19 cellular contexts compared by ENCODE assay signal in the genomic region with DNA sequence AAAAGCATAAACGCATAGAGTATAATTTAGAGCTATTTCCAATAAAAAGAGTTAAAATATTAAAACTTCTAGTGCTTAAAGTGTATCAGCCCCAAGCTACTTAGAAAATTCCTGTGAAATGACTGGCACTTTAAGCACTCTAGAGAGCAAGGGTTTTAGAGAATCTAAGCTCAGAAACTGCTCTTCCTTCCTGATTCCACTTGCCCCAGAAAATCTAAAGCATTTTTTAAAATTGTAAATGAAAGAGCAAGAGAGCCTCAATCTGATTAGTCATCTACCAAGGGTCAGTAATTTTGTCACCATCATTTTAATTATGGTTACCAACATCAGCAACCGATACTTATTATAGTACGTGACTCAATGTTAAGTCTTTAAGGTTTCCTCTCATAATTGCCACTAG. TPM values are rescaled to one million over a fixed set of nuclear protein-coding genes. Genes with fewer than 3 reads are reported as not detected.
"Had no signal": no experiment of that assay in that cellular context is flagged by ENCODE, and none has a peak within 500 bp of the region (broad histone marks: within the 10 kb centered on the region; RNA-seq: fewer than 3 reads in every experiment).

No MANE protein-coding gene starts in this region.

- H3K9me3 ChIP-seq: adrenal gland, suprapubic skin had no signal

- DNase-seq: activated CD4-positive, alpha-beta T cell treated with anti-CD3 and anti-CD28 coated beads for 4 hours; activated CD8-positive, alpha-beta T cell treated with anti-CD3 and anti-CD28 coated beads for 36 hours; activated effector memory CD4-positive, alpha-beta T cell treated with Interleukin-2 at 50 U/mL for 16 hours; activated naive CD4-positive, alpha-beta T cell treated with anti-CD3 and anti-CD28 coated beads, Interleukin-2, amount 50 U/mL, for 16 hours; activated T-cell treated with anti-CD3 and anti-CD28 coated beads, Interleukin-2, amount 50 U/mL, for 4 hours; adrenal gland; hypothalamus; kidney; right cardiac atrium; T-helper 2 cell had no signal

- H3K4me1 ChIP-seq: adrenal gland, suprapubic skin had no signal

- H3K27me3 ChIP-seq: adrenal gland, suprapubic skin had no signal

- H3K27ac ChIP-seq: adrenal gland, suprapubic skin had no signal

- ATAC-seq: activated CD8-positive, alpha-beta T cell treated with anti-CD3 and anti-CD28 coated beads for 36 hours; activated T-cell treated with anti-CD3 and anti-CD28 coated beads, Interleukin-2, amount 50 U/mL, for 4 hours; esophagus mucosa; natural killer cell treated with Interleukin-12 subunit alpha and Interleukin-12 subunit beta and Interleukin-15 and Interleukin-18, amount 100 ng/mL, for 72 hours; right cardiac atrium; WTC11 had no signal

- H3K4me3 ChIP-seq: adrenal gland, suprapubic skin had no signal

RNA-seq across cellular contexts. Expression of gene S100G, which starts 37.6 kb away (rescaled TPM):
- total RNA-seq: activated CD8-positive, alpha-beta T cell treated with anti-CD3 and anti-CD28 coated beads for 36 hours; activated T-cell treated with anti-CD3 and anti-CD28 coated beads, Interleukin-2, amount 50 U/mL, for 4 hours; adrenal gland; cardiac septum; esophagus mucosa; glomerular endothelial cell; kidney; liver; mesenteric fat pad; natural killer cell treated with Interleukin-12 subunit alpha and Interleukin-12 subunit beta and Interleukin-15 and Interleukin-18, amount 100 ng/mL, for 72 hours; posterior vena cava; right cardiac atrium; suprapubic skin; WTC11 had no signal
- polyA plus RNA-seq: liver, right cardiac atrium had no signal
